Comparison of ENCODE assay signal across 28 cellular contexts in genomic region chr14:24890716-24891115, GRCh38.
"Had no signal": no experiment of that assay in that cellular context is flagged by ENCODE, and none has a peak within 500 bp of the region (broad histone marks: within the 10 kb centered on the region; RNA-seq: fewer than 3 reads in every experiment).

No MANE protein-coding gene starts in this region.

- DNase-seq: colonic mucosa; cortex of kidney; dermis blood vessel endothelial cell; dorsolateral prefrontal cortex; effector CD4-positive, alpha-beta T cell; effector CD8-positive, alpha-beta T cell; effector memory CD4-positive, alpha-beta T cell; effector memory CD8-positive, alpha-beta T cell; endodermal cell; erythroblast; esophagus squamous epithelium; foreskin fibroblast; foreskin keratinocyte; foreskin melanocyte; gastrocnemius medialis; glutamatergic neuron; head of caudate nucleus; heart left ventricle; heart right ventricle had no signal

- H3K4me1 ChIP-seq: colonic mucosa, esophagus squamous epithelium, foreskin keratinocyte had no signal

- ATAC-seq: effector memory CD8-positive, alpha-beta T cell; esophagus mucosa; foreskin keratinocyte; gastrocnemius medialis; gastroesophageal sphincter had no signal

- H3K36me3 ChIP-seq: colonic mucosa, esophagus muscularis mucosa, esophagus squamous epithelium, gastrocnemius medialis, gastroesophageal sphincter, heart left ventricle, heart right ventricle had no signal

- H3K27me3 ChIP-seq: colonic mucosa, dorsolateral prefrontal cortex, esophagus muscularis mucosa, esophagus squamous epithelium, foreskin keratinocyte, gastrocnemius medialis, gastroesophageal sphincter, heart left ventricle, heart right ventricle had no signal

- H3K27ac ChIP-seq: colonic mucosa, coronary artery, dorsolateral prefrontal cortex, epithelial cell of prostate, esophagus muscularis mucosa, esophagus squamous epithelium, foreskin keratinocyte, gastrocnemius medialis, gastroesophageal sphincter, heart left ventricle, heart right ventricle had no signal

- H3K4me3 ChIP-seq: colonic mucosa, coronary artery, dorsolateral prefrontal cortex, esophagus muscularis mucosa, esophagus squamous epithelium, gastrocnemius medialis, gastroesophageal sphincter, heart left ventricle, heart right ventricle had no signal

- H3K9me3 ChIP-seq: colonic mucosa had no signal

- FAIRE-seq: colon, endometrium, endothelial cell of umbilical vein, frontal cortex had no signal
